In the genomic region with DNA sequence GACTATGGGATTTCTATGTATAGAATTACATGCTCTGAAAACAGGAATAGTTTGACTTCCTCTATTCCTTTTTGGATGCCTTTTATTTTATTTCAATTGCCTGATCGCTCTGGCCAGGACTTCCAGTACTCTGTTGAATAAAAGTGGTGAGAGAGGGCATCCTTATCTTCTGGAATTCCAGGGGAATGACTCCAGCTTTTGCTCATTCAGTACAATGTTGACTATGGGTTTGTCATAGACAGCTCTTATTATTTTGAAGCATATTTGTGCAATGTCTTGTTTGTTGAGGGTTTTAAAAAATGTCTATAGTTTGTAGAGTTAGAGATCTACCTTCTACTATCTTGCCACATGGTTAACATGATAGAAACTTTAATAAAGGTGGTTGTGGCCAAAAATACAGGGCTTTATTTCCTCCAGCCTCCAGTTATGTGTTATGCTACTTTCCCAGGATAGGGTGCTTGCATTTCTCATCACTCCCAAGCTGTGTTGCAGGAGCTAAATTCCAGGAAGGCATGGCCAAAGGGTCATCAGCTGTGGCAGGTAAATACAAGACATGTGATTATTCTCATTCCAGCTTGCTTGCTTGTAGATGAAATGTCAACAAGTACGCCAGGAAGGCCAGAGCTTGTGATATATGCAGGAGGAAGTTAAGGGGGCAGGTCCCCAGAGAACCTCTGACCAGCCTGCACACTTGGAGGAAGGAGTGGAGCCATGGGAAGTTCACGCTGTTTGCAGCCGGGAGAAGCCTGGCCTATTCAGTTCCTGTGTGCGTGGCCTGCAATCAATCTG, we compare ENCODE assay signal across 15 cellular contexts.
"Had no signal": no experiment of that assay in that cellular context is flagged by ENCODE, and none has a peak within 500 bp of the region (broad histone marks: within the 10 kb centered on the region; RNA-seq: fewer than 3 reads in every experiment).

No MANE protein-coding gene starts in this region.

- DNase-seq: activated CD4-positive, alpha-beta T cell treated with anti-CD3 and anti-CD28 coated beads for 36 hours; activated CD8-positive, alpha-beta memory T cell treated with anti-CD3 and anti-CD28 coated beads, Interleukin-2, amount 50 U/mL, for 48 hours; activated CD8-positive, alpha-beta T cell treated with anti-CD3 and anti-CD28 coated beads, Interleukin-2, amount 10 ng/mL, durations not matched to agents 7 days and 5 days; activated naive CD4-positive, alpha-beta T cell; central memory CD4-positive, alpha-beta T cell; cortex of kidney; effector memory CD4-positive, alpha-beta T cell; hypothalamus; mammary epithelial cell; small intestine; T-cell; T1000; tibial artery had no signal

- H3K27me3 ChIP-seq: ascending aorta, tibial artery had no signal

- H3K27ac ChIP-seq: ascending aorta, tibial artery, VCaP had no signal

- H3K4me1 ChIP-seq: ascending aorta, tibial artery had no signal

- H3K4me3 ChIP-seq: ascending aorta, tibial artery had no signal

- H3K9me3 ChIP-seq: ascending aorta, tibial artery had no signal

- H3K36me3 ChIP-seq: ascending aorta, tibial artery had no signal

- ATAC-seq: activated CD4-positive, alpha-beta T cell treated with anti-CD3 and anti-CD28 coated beads for 36 hours; activated CD8-positive, alpha-beta T cell treated with anti-CD3 and anti-CD28 coated beads, Interleukin-2, amount 10 ng/mL, durations not matched to agents 7 days and 5 days; T-cell had no signal
